Comparison of ENCODE assay signal across 24 cellular contexts in genomic region chr9:131886839-131887238, GRCh38.
A peak's percentile ranks its signal among the peaks of the same experiment; 100 is the strongest.
DNase-seq lines count a peak whose midpoint lies in the region; ATAC-seq lines count a peak whose summit lies in the region.
"Had no signal": no experiment of that assay in that cellular context is flagged by ENCODE, and none has a peak within 500 bp of the region (broad histone marks: within the 10 kb centered on the region; RNA-seq: fewer than 3 reads in every experiment).

No MANE protein-coding gene starts in this region.

- ATAC-seq in GM19351 (IDR thresholded peaks at IDR 0.05; ENCODE audit: unreplicated experiment), result no peak
- ATAC-seq: SK-N-SH treated with all-trans-retinoic acid at 6 μM for 48 hours had no signal

- H3K4me3 ChIP-seq in skeletal muscle satellite cell (ENCODE audit: low read length) (no peak overlapping the region), SJCRH30 (no peak overlapping the region)
- H3K4me3 ChIP-seq: HAP-1, neural progenitor cell, suprapubic skin had no signal

- H3K4me1 ChIP-seq in skeletal muscle satellite cell (ENCODE audit: control insufficient read depth, insufficient read depth, low read length), result peaks cover 14% of the 10 kb centered on the region
- H3K4me1 ChIP-seq in SJCRH30, result no peaks in the 10 kb centered on the region
- H3K4me1 ChIP-seq: suprapubic skin had no signal

- peaks cover 5% of the 10 kb centered on the region for H3K36me3 ChIP-seq in skeletal muscle satellite cell (ENCODE audit: insufficient read depth, low read length)
- H3K36me3 ChIP-seq in SJCRH30, result no peaks in the 10 kb centered on the region
- H3K36me3 ChIP-seq: HAP-1, neural progenitor cell had no signal

- H3K9ac ChIP-seq in skeletal muscle satellite cell (ENCODE audit: low read depth, low read length), result no peak overlapping the region
- H3K9ac ChIP-seq: neural progenitor cell had no signal

- peak overlapping the region; percentile 14 for H3K4me2 ChIP-seq in skeletal muscle satellite cell (ENCODE audit: low read length)
- H3K4me2 ChIP-seq: neural progenitor cell had no signal

- DNase-seq in HCEC 1CT, result peak; percentile 30
- peak; percentile 6 for DNase-seq in brain pericyte (ENCODE audit: low read depth, low spot score)
- DNase-seq in fibroblast of the conjunctiva (ENCODE audit: low read depth), result peak; percentile 27
- DNase-seq in SJCRH30, result no peak
- DNase-seq in GM19240 (ENCODE audit: insufficient read length, low spot score), result no peak
- DNase-seq: ACHN; activated CD4-positive, alpha-beta T cell treated with anti-CD3 and anti-CD28 coated beads, Interleukin-2, amount 50 U/mL, for 48 hours; activated CD4-positive, CD25-positive, alpha-beta regulatory T cell; activated CD8-positive, alpha-beta memory T cell treated with anti-CD3 and anti-CD28 coated beads, Interleukin-2, amount 50 U/mL, for 4 hours; activated naive CD4-positive, alpha-beta T cell treated with anti-CD3 and anti-CD28 coated beads, Interleukin-2, amount 50 U/mL, for 16 hours; aorta; effector memory CD4-positive, alpha-beta T cell; erythroblast; head of caudate nucleus; NCI-H1105 treated with DMSO at 0.1 percent for 48 hours; NCI-H2029; NCI-H2227 treated with DMSO at 0.1 percent for 48 hours had no signal

- H3K9me3 ChIP-seq in skeletal muscle satellite cell (replicated peaks; ENCODE audit: low read length) (no peaks in the 10 kb centered on the region), SJCRH30 (replicated peaks) (no peaks in the 10 kb centered on the region)
- H3K9me3 ChIP-seq: HAP-1, suprapubic skin had no signal

- no peak overlapping the region for H3K27ac ChIP-seq in SJCRH30
- H3K27ac ChIP-seq: neural progenitor cell, RWPE1, suprapubic skin had no signal

- no peaks in the 10 kb centered on the region for H3K27me3 ChIP-seq in skeletal muscle satellite cell (ENCODE audit: control insufficient read depth, insufficient read depth, low read length)
- no peaks in the 10 kb centered on the region for H3K27me3 ChIP-seq in SJCRH30
- H3K27me3 ChIP-seq: neural progenitor cell, suprapubic skin had no signal

Comparison
In these comparisons a context has a peak if more than half of its experiments do, and no peak if none do; other contexts are left out.
1. DNase-seq: peak in HCEC 1CT (single experiment), brain pericyte (single experiment) and fibroblast of the conjunctiva (single experiment); none in SJCRH30 (0 of 2) and GM19240 (single experiment).